Comparison of ENCODE assay signal across 1 cellular context in genomic region chr16:46690281-46691178, GRCh38.
A peak's percentile ranks its signal among the peaks of the same experiment; 100 is the strongest.
TF ChIP-seq lines count a peak whose summit lies in the region.

No MANE protein-coding gene starts in this region.

TF ChIP-seq in HepG2, 621 proteins besides CTCF, POLR2A, EP300 and RAD21 (continued from another document and continues in another):
- TF ChIP-seq HOMEZ (CRISPR knock-in tag; IDR thresholded peaks at IDR 0.05; ENCODE audit: low read depth) (peak; percentile 37; the same call in 1 of the 2 replicates), SALL2 (CRISPR knock-in tag; IDR thresholded peaks at IDR 0.05) (no peak), ZNF138 (CRISPR knock-in tag; IDR thresholded peaks at IDR 0.05; ENCODE audit: low read depth) (no peak), MYPOP (CRISPR knock-in tag; IDR thresholded peaks at IDR 0.05) (no peak), EHMT2 (IDR thresholded peaks at IDR 0.05; ENCODE audit: borderline replicate concordance, low read depth, low read length) (no peak), ZBTB40 (IDR thresholded peaks at IDR 0.05) (no peak), ZBTB40 (CRISPR knock-in tag; IDR thresholded peaks at IDR 0.05) (no peak), ZNF276 (CRISPR knock-in tag; IDR thresholded peaks at IDR 0.05; ENCODE audit: low read depth) (no peak), E2F2 (CRISPR knock-in tag; IDR thresholded peaks at IDR 0.05; ENCODE audit: borderline replicate concordance) (no peak), SATB2 (CRISPR knock-in tag; IDR thresholded peaks at IDR 0.05) (no peak), ZNF605 (CRISPR knock-in tag; IDR thresholded peaks at IDR 0.05) (peak; percentile 84), PLRG1 (conservative IDR thresholded peaks at IDR 0.05) (no peak), NPAS2 (CRISPR knock-in tag; IDR thresholded peaks at IDR 0.05; ENCODE audit: borderline replicate concordance) (no peak), ZNF609 (CRISPR knock-in tag; IDR thresholded peaks at IDR 0.05; ENCODE audit: borderline replicate concordance) (no peak; the same call in 1 of the 2 replicates), ARID4A (CRISPR knock-in tag; IDR thresholded peaks at IDR 0.05; ENCODE audit: borderline replicate concordance) (peak; percentile 42; the same call in 1 of the 2 replicates), ZNF180 (CRISPR knock-in tag; IDR thresholded peaks at IDR 0.05; ENCODE audit: borderline replicate concordance, low read depth) (no peak), ZZZ3 (CRISPR knock-in tag; IDR thresholded peaks at IDR 0.05; ENCODE audit: borderline replicate concordance) (no peak; the same call in 1 of the 2 replicates), ARID5B (CRISPR knock-in tag; IDR thresholded peaks at IDR 0.05) (peak; percentile 70), ZNF556 (CRISPR knock-in tag; IDR thresholded peaks at IDR 0.05; ENCODE audit: borderline replicate concordance) (no peak), JARID2 (CRISPR knock-in tag; IDR thresholded peaks at IDR 0.05; ENCODE audit: insufficient replicate concordance) (no peak)
